ENCODE assay signal across 13 cellular contexts in the genomic region with DNA sequence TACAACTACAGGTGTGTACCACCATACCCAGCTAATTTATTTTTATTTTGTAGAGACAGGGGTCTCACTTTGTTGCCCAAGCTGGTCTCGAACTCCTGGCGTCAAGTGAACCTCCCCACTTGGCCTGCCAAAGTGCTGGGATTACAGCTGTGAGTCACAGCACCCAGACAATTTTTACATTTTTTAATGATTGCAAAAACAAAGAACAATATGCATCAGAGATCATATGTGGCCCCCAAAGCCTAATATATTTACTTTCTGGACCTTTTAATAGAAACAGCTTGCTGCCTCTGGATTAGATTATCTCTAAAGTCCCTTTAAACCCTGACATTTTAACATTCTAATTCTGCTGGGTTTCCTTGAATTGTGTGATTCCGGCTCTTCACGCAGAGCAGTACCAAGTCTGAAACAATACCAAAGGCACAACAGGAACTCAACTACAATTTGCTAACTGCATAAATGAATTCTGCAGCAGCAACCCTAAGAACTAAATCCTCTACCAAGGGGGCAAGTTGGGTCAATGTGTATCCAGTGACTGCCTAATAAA. TPM values are rescaled to one million over a fixed set of nuclear protein-coding genes. Genes with fewer than 3 reads are reported as not detected.
DNase-seq lines count a peak whose midpoint lies in the region; ATAC-seq, FAIRE-seq and TF ChIP-seq lines count a peak whose summit lies in the region.
"Had no signal": no experiment of that assay in that cellular context is flagged by ENCODE, and none has a peak within 500 bp of the region (broad histone marks: within the 10 kb centered on the region; RNA-seq: fewer than 3 reads in every experiment).

No MANE protein-coding gene starts in this region.

- peak in 1 of 2 donors; percentile 19 for TF ChIP-seq RAD21 in liver (IDR thresholded peaks at IDR 0.05)
- TF ChIP-seq RAD21 in HepG2 (CRISPR knock-in tag; IDR thresholded peaks at IDR 0.05), result no peak

- ATAC-seq in HepG2, result no peak
- ATAC-seq: naive thymus-derived CD8-positive, alpha-beta T cell had no signal

- BruUV-seq in HepG2 (replicated peaks; lab: Mats Ljungman, UMichigan) (no TSS peak), endothelial cell of umbilical vein (replicated peaks; lab: Mats Ljungman, UMichigan) (no TSS peak)

- dilution Hi-C loops in endothelial cell of umbilical vein (cut with MboI; ENCODE audit: extremely low pct_ligation_motif_present, low sequenced_read_pairs), result no loop called here

- TF ChIP-seq EP300 in HepG2 (IDR thresholded peaks at IDR 0.05; ENCODE audit: low read depth in 2 of 2, low read length in 2 of 2), result no peak
- TF ChIP-seq EP300 in HepG2 (CRISPR knock-in tag; IDR thresholded peaks at IDR 0.05; ENCODE audit: borderline replicate concordance), result no peak

- H3K4me1 ChIP-seq in liver (ENCODE audit: control insufficient read depth in 4 of 4, insufficient read depth in 4 of 4, low read length in 3 of 4), result peaks cover 0 to 3% (median 0%) of the 10 kb centered on the region in 4 donors
- peaks cover 30% of the 10 kb centered on the region for H3K4me1 ChIP-seq in HepG2 (ENCODE audit: insufficient read depth, low read length)
- H3K4me1 ChIP-seq in endothelial cell of umbilical vein (ENCODE audit: control insufficient read depth, extremely low read depth, insufficient read depth, low read length), result peaks cover 47% of the 10 kb centered on the region
- peaks cover 0 to 6% of the 10 kb centered on the region in 2 donors for H3K4me1 ChIP-seq in muscle layer of duodenum (ENCODE audit: control insufficient read depth in 1 of 2, insufficient read depth in 2 of 2, low read length in 2 of 2)

- H3K79me2 ChIP-seq in HepG2 (ENCODE audit: insufficient read depth, low read length), result peaks cover 7% of the 10 kb centered on the region
- H3K79me2 ChIP-seq in endothelial cell of umbilical vein (ENCODE audit: control insufficient read depth, insufficient read depth, low read length), result peaks cover 15% of the 10 kb centered on the region

- no peak for TF ChIP-seq POLR2A in HepG2 (IDR thresholded peaks at IDR 0.05; ENCODE audit: insufficient read depth in 1 of 2, low read depth in 2 of 2, low read length in 2 of 2)
- TF ChIP-seq POLR2A in endothelial cell of umbilical vein (IDR thresholded peaks at IDR 0.05; ENCODE audit: low read depth, low read length), result no peak

- WGBS in liver, result 90% methylated on average over 4 of the region's 4 CpGs
- WGBS in HepG2 (ENCODE audit: low lambda C conversion rate), result 90% methylated on average over 4 of the region's 4 CpGs

- H3K9me1 ChIP-seq in endothelial cell of umbilical vein (replicated peaks; ENCODE audit: control insufficient read depth, extremely low read depth, insufficient read depth, low read length), result no peaks in the 10 kb centered on the region

- POLR2A ChIA-PET in HepG2 (lab: Yijun Ruan, JAX), result interaction anchor here (1.4 kb wide), 1 partner anchor 25 kb away, joined by 3 read pairs; the partner anchor contains the start of gene RAB30
- POLR2A ChIA-PET in endothelial cell of umbilical vein (lab: Charles Lee), result interaction anchor here (1.2 to 1.6 kb wide), 2 partner anchors 25 to 110 kb away, joined by 3 to 6 read pairs; partner anchors contain the start of genes PCF11 and RAB30

- intact Hi-C loops in HepG2 (cut with micrococcal nuclease; ENCODE audit: unreplicated experiment) (no loop called here), endothelial cell of umbilical vein (cut with micrococcal nuclease) (loop anchor here (1.0 kb wide), 1 partner anchor 25 kb away; the partner anchor contains the start of gene RAB30)

- DNase-seq in HepG2 (ENCODE audit: low spot score), result no peak
- peak; percentile 82 for DNase-seq in endothelial cell of umbilical vein (ENCODE audit: low read depth, low spot score)
- DNase-seq in WERI-Rb-1, result no peak
- DNase-seq in stimulated activated CD4-positive, alpha-beta T cell treated with anti-CD3 and anti-CD28 coated beads, Interleukin-2, amount 100 ng/mL, for 24 hours, result no peak
- no peak for DNase-seq in caudate nucleus (lab: John Stamatoyannopoulos, UW)
- DNase-seq in RCC 7860 (ENCODE audit: low spot score), result no peak
- DNase-seq: activated gamma-delta T cell; endodermal cell; naive thymus-derived CD8-positive, alpha-beta T cell; retina; stimulated activated naive CD4-positive, alpha-beta T cell treated with Interleukin-2 at 50 U/mL for 16 hours had no signal

- no peak for TF ChIP-seq CTCF in liver (IDR thresholded peaks at IDR 0.05; ENCODE audit: low read depth, low read length, missing input control)
- no peak for TF ChIP-seq CTCF in HepG2 (CRISPR knock-in tag; IDR thresholded peaks at IDR 0.05)
- no peak for TF ChIP-seq CTCF in endothelial cell of umbilical vein (IDR thresholded peaks at IDR 0.05; ENCODE audit: extremely low read depth in 1 of 2, insufficient read depth in 1 of 2, low read depth in 1 of 2, low read length in 2 of 2)
- TF ChIP-seq CTCF in WERI-Rb-1 (IDR thresholded peaks at IDR 0.05; ENCODE audit: low read depth, low read length), result no peak

- in situ Hi-C loops in HepG2 (cut with HindIII; ENCODE audit: extremely low pct_ligation_motif_present, low pct_unique_long_range_greater_than_20kb), result no loop called here

- FAIRE-seq in HepG2 (lab: Jason Lieb, UNC), result no peak
- peak; percentile 78 for FAIRE-seq in endothelial cell of umbilical vein (lab: Jason Lieb, UNC)
- FAIRE-seq in RCC 7860 (lab: Jason Lieb, UNC), result no peak

- H3K27me3 ChIP-seq in liver (ENCODE audit: control insufficient read depth in 4 of 4, insufficient read depth in 4 of 4, low read length in 3 of 4) (no peaks in the 10 kb centered on the region), HepG2 (ENCODE audit: control insufficient read depth in 1 of 2, insufficient read depth in 2 of 2, low read length in 2 of 2) (no peaks in the 10 kb centered on the region), endothelial cell of umbilical vein (ENCODE audit: control insufficient read depth in 2 of 2, insufficient read depth in 2 of 2, low read length in 2 of 2) (no peaks in the 10 kb centered on the region), muscle layer of duodenum (ENCODE audit: low read depth, low read length) (no peaks in the 10 kb centered on the region), WERI-Rb-1 (ENCODE audit: insufficient read depth, low read depth, severe bottlenecking) (no peaks in the 10 kb centered on the region)

- H3K4me3 ChIP-seq in liver (ENCODE audit: low read depth in 1 of 3, low read length in 3 of 3), result no peak overlapping the region
- H3K4me3 ChIP-seq in HepG2 (replicated peaks in 1 of 3; ENCODE audit: insufficient read depth in 1 of 3, low read depth in 2 of 3, low read length in 3 of 3), result no peak overlapping the region
- no peak overlapping the region for H3K4me3 ChIP-seq in endothelial cell of umbilical vein (replicated peaks in 1 of 3; ENCODE audit: insufficient read depth in 1 of 3, low read depth in 1 of 3, low read length in 3 of 3)
- H3K4me3 ChIP-seq in muscle layer of duodenum (ENCODE audit: low read depth in 1 of 2, low read length in 2 of 2), result no peak overlapping the region
- no peak overlapping the region for H3K4me3 ChIP-seq in WERI-Rb-1 (ENCODE audit: low read depth, low read length)

- H3K9me3 ChIP-seq in liver (ENCODE audit: control insufficient read depth in 4 of 4, low read length in 3 of 4), result no peaks in the 10 kb centered on the region
- H3K9me3 ChIP-seq in HepG2 (ENCODE audit: low read length), result no peaks in the 10 kb centered on the region
- H3K9me3 ChIP-seq in endothelial cell of umbilical vein (replicated peaks; ENCODE audit: control insufficient read depth, insufficient read depth, low read length), result no peaks in the 10 kb centered on the region
- no peaks in the 10 kb centered on the region for H3K9me3 ChIP-seq in muscle layer of duodenum (ENCODE audit: control insufficient read depth in 1 of 2, low read length in 2 of 2)
- H3K9me3 ChIP-seq in WERI-Rb-1 (ENCODE audit: severe bottlenecking), result no peaks in the 10 kb centered on the region

- no peak overlapping the region for H3K4me2 ChIP-seq in HepG2 (ENCODE audit: low read depth, low read length)
- H3K4me2 ChIP-seq in endothelial cell of umbilical vein (ENCODE audit: insufficient read depth, low read length), result peak overlapping the region; percentile 20

- H2AFZ ChIP-seq in HepG2 (ENCODE audit: low read length) (no peak overlapping the region), endothelial cell of umbilical vein (ENCODE audit: low read depth, low read length) (no peak overlapping the region)

- H3K9ac ChIP-seq in liver (ENCODE audit: low read depth in 1 of 2, low read length in 2 of 2), result no peak overlapping the region
- no peak overlapping the region for H3K9ac ChIP-seq in HepG2 (ENCODE audit: insufficient read depth, low read depth, low read length)
- no peak overlapping the region for H3K9ac ChIP-seq in endothelial cell of umbilical vein (replicated peaks; ENCODE audit: extremely low read depth, insufficient read depth, low read length)

- H3K36me3 ChIP-seq in liver (ENCODE audit: control insufficient read depth in 4 of 4, insufficient read depth in 3 of 4, low read depth in 1 of 4, low read length in 3 of 4) (no peaks in the 10 kb centered on the region), HepG2 (replicated peaks in 1 of 2; ENCODE audit: control insufficient read depth in 1 of 2, insufficient read depth in 2 of 2, low read length in 2 of 2) (no peaks in the 10 kb centered on the region), endothelial cell of umbilical vein (ENCODE audit: control insufficient read depth in 2 of 2, extremely low read depth in 1 of 2, insufficient read depth in 2 of 2, low read length in 2 of 2) (no peaks in the 10 kb centered on the region), muscle layer of duodenum (ENCODE audit: control insufficient read depth in 1 of 2, insufficient read depth in 2 of 2, low read length in 2 of 2) (no peaks in the 10 kb centered on the region), WERI-Rb-1 (no peaks in the 10 kb centered on the region)

- H3K27ac ChIP-seq in liver (ENCODE audit: low read depth in 1 of 2, low read length in 2 of 2), result no peak overlapping the region
- no peak overlapping the region for H3K27ac ChIP-seq in HepG2 (ENCODE audit: extremely low read length, insufficient read depth, low read length)
- H3K27ac ChIP-seq in endothelial cell of umbilical vein (ENCODE audit: insufficient read depth, low read depth, low read length), result peak overlapping the region; percentile 5
- H3K27ac ChIP-seq in muscle layer of duodenum (ENCODE audit: low read length), result peak overlapping the region; percentile 3
- H3K27ac ChIP-seq in WERI-Rb-1, result no peak overlapping the region
- no peak overlapping the region for H3K27ac ChIP-seq in caudate nucleus (ENCODE audit: low read depth, low read length)

- H4K20me1 ChIP-seq in HepG2 (ENCODE audit: insufficient read depth, low read length) (no peaks in the 10 kb centered on the region), endothelial cell of umbilical vein (replicated peaks; ENCODE audit: control insufficient read depth, extremely low read depth, insufficient read depth, low read length) (no peaks in the 10 kb centered on the region)

- CTCF ChIA-PET in HepG2 (lab: Yijun Ruan, JAX; ENCODE audit: low intra/inter-chr PET ratio, low total read pairs) (no interaction called here), endothelial cell of umbilical vein (lab: Charles Lee) (interaction anchor here (0.8 to 2.5 kb wide), 8 partner anchors 26 to 271 kb away, joined by 3 to 8 read pairs (median 3); no protein-coding TSS in a partner anchor)

RNA-seq across cellular contexts. Expression of gene RAB30, which starts 25.0 kb away (rescaled TPM):
- total RNA-seq in liver (1 to 10 TPM; 3.1 to 5.4 TPM), HepG2 (2016; rRNA removed; fragmentation: Illumina TruSeq; extraction: Trizol) (5.0 and 8.8 TPM in 2 replicates), endothelial cell of umbilical vein (14.6 and 18.4 TPM in 2 replicates)
- polyA plus RNA-seq in liver (1 to 10 TPM; 2.4 to 3.3 TPM), HepG2 (2011; rRNA removed) (3.7 and 4.2 TPM in 2 replicates), endothelial cell of umbilical vein (3.1 and 4.1 TPM in 2 replicates)
- 0.61 and 1.5 TPM in 2 replicates for total RNA-seq in HepG2 (2016; cell fraction: cytosol; rRNA removed; fragmentation: Illumina TruSeq; extraction: Trizol; ENCODE audit: low read depth)
- total RNA-seq in HepG2 (2016; cell fraction: insoluble cytoplasmic fraction; rRNA removed; fragmentation: Illumina TruSeq; extraction: Trizol), result 4.7 and 8.4 TPM in 2 replicates
- 2.3 TPM in 2 replicates for total RNA-seq in HepG2 (2016; cell fraction: membrane; rRNA removed; fragmentation: Illumina TruSeq; extraction: Trizol)
- total RNA-seq in HepG2 (2016; cell fraction: nucleus; rRNA removed; fragmentation: Illumina TruSeq; extraction: Trizol), result 3.8 and 6.3 TPM in 2 replicates
- polyA plus RNA-seq in HepG2 (2011; cell fraction: cytosol; rRNA removed), result 1.4 and 2.8 TPM in 2 replicates
- polyA plus RNA-seq in HepG2 (2011; cell fraction: nucleus; rRNA removed), result 2.7 and 4.6 TPM in 2 replicates
- 8.2 and 8.5 TPM in 2 replicates for polyA plus RNA-seq in HepG2 (2012)
- polyA plus RNA-seq in HepG2 (2016; cell fraction: cytosol; fragmentation: Illumina TruSeq; extraction: Trizol; ENCODE audit: low read depth), result 0.09 and 0.22 TPM in 2 replicates
- polyA plus RNA-seq in HepG2 (2016; cell fraction: insoluble cytoplasmic fraction; fragmentation: Illumina TruSeq; extraction: Trizol; ENCODE audit: low read depth), result 5.3 and 6.2 TPM in 2 replicates
- polyA plus RNA-seq in HepG2 (2016; cell fraction: membrane; fragmentation: Illumina TruSeq; extraction: Trizol; ENCODE audit: low read depth), result 0.58 and 0.83 TPM in 2 replicates
- 5.7 and 8.0 TPM in 2 replicates for polyA plus RNA-seq in HepG2 (2016; cell fraction: nucleus; fragmentation: Illumina TruSeq; extraction: Trizol; ENCODE audit: insufficient read depth, low read depth)
- 4.4 and 23.5 TPM in 2 replicates for polyA minus RNA-seq in HepG2 (2011; rRNA and poly(A)+ RNA removed; ENCODE audit: low replicate concordance)
- 3.5 and 3.6 TPM in 2 replicates for polyA minus RNA-seq in HepG2 (2011; cell fraction: cytosol; rRNA and poly(A)+ RNA removed)
- polyA minus RNA-seq in HepG2 (2011; cell fraction: nucleus; rRNA and poly(A)+ RNA removed), result 18.4 and 19.1 TPM in 2 replicates
- 5.2 and 5.7 TPM in 2 replicates for polyA plus RNA-seq in endothelial cell of umbilical vein (2011; cell fraction: cytosol; rRNA removed)
- polyA plus RNA-seq in endothelial cell of umbilical vein (2011; cell fraction: nucleus; rRNA removed), result 11.7 and 13.3 TPM in 2 replicates
- polyA plus RNA-seq in endothelial cell of umbilical vein (2012), result 16.4 and 21.1 TPM in 2 replicates
- 23.1 and 27.7 TPM in 2 replicates for polyA minus RNA-seq in endothelial cell of umbilical vein
- polyA minus RNA-seq in endothelial cell of umbilical vein (2011; cell fraction: cytosol; rRNA and poly(A)+ RNA removed), result 12.0 TPM
- 17.1 and 23.0 TPM in 2 replicates for polyA minus RNA-seq in endothelial cell of umbilical vein (2011; cell fraction: nucleus; rRNA and poly(A)+ RNA removed)

Comparison
In these comparisons a context has a peak if more than half of its experiments do, and no peak if none do; other contexts are left out.
1. H3K27ac ChIP-seq: peak in endothelial cell of umbilical vein (single experiment) and muscle layer of duodenum (single experiment); none in liver (0 of 2), HepG2 (single experiment), WERI-Rb-1 (single experiment) and caudate nucleus (single experiment).